ENCODE assay signal across 30 cellular contexts in genomic region chr7:12588259-12588904, GRCh38. TPM values are rescaled to one million over a fixed set of nuclear protein-coding genes. Genes with fewer than 3 reads are reported as not detected.
"Had no signal": no experiment of that assay in that cellular context is flagged by ENCODE, and none has a peak within 500 bp of the region (broad histone marks: within the 10 kb centered on the region; RNA-seq: fewer than 3 reads in every experiment).

No MANE protein-coding gene starts in this region.

- H3K27ac ChIP-seq: neural progenitor cell, ovary, parathyroid adenoma, psoas muscle, skin epidermis, spleen, suprapubic skin, testis, tibial artery, transverse colon, upper lobe of left lung, vagina had no signal

- H3K4me3 ChIP-seq: neural progenitor cell, ovary, psoas muscle, skin epidermis, smooth muscle cell, spleen, suprapubic skin, testis, tibial artery, transverse colon, upper lobe of left lung, vagina had no signal

- H3K36me3 Mint-ChIP-seq: naive thymus-derived CD4-positive, alpha-beta T cell; natural killer cell; neural progenitor cell; stimulated activated memory B cell treated with anti-CD40 and anti-IgM and Interleukin-4, amounts not matched to agents 10 μg/mL and 1 μg/mL and 100 μg/mL, for 72 hours had no signal

- H2AFZ ChIP-seq: neural progenitor cell, parathyroid adenoma had no signal

- H3K4me1 Mint-ChIP-seq: natural killer cell; nephron; neural progenitor cell; stimulated activated naive CD8-positive, alpha-beta T cell treated with anti-CD3 and anti-CD28 coated beads, Interleukin-15, amount 100 ng/mL, for 72 hours had no signal

- H3K4me3 Mint-ChIP-seq: naive thymus-derived CD4-positive, alpha-beta T cell; natural killer cell; nephron; neural progenitor cell; stimulated activated memory B cell treated with anti-CD40 and anti-IgM and Interleukin-4, amounts not matched to agents 10 μg/mL and 1 μg/mL and 100 μg/mL, for 72 hours; stimulated activated naive CD8-positive, alpha-beta T cell treated with anti-CD3 and anti-CD28 coated beads, Interleukin-15, amount 100 ng/mL, for 72 hours had no signal

- H3K4me1 ChIP-seq: neural progenitor cell, parathyroid adenoma, psoas muscle, testis, tibial artery, vagina had no signal

- H3K4me2 ChIP-seq: neural progenitor cell, smooth muscle cell had no signal

- H3K9me3 Mint-ChIP-seq: natural killer cell; nephron; neural progenitor cell; stimulated activated memory B cell treated with anti-CD40 and anti-IgM and Interleukin-4, amounts not matched to agents 10 μg/mL and 1 μg/mL and 100 μg/mL, for 72 hours; stimulated activated naive CD8-positive, alpha-beta T cell treated with anti-CD3 and anti-CD28 coated beads, Interleukin-15, amount 100 ng/mL, for 72 hours had no signal

- H3K27me3 ChIP-seq: neural progenitor cell, ovary, spleen, suprapubic skin, testis, tibial artery, transverse colon, upper lobe of left lung, vagina had no signal

- H3K27ac Mint-ChIP-seq: naive thymus-derived CD4-positive, alpha-beta T cell; natural killer cell; nephron; neural progenitor cell; progenitor cell of endocrine pancreas; stimulated activated memory B cell treated with anti-CD40 and anti-IgM and Interleukin-4, amounts not matched to agents 10 μg/mL and 1 μg/mL and 100 μg/mL, for 72 hours; stimulated activated naive CD8-positive, alpha-beta T cell treated with anti-CD3 and anti-CD28 coated beads, Interleukin-15, amount 100 ng/mL, for 72 hours had no signal

- H3K36me3 ChIP-seq: neural progenitor cell, ovary, spleen, suprapubic skin, tibial artery, transverse colon, upper lobe of left lung, vagina had no signal

- H3K27me3 Mint-ChIP-seq: progenitor cell of endocrine pancreas; stimulated activated memory B cell treated with anti-CD40 and anti-IgM and Interleukin-4, amounts not matched to agents 10 μg/mL and 1 μg/mL and 100 μg/mL, for 72 hours had no signal

- H3K79me2 ChIP-seq: parathyroid adenoma had no signal

- ATAC-seq: naive thymus-derived CD4-positive, alpha-beta T cell; natural killer cell; psoas muscle; right cardiac atrium; sciatic nerve; stimulated activated memory B cell treated with anti-CD40 and anti-IgM and Interleukin-4, amounts not matched to agents 10 μg/mL and 1 μg/mL and 100 μg/mL, for 72 hours; stimulated activated naive CD8-positive, alpha-beta T cell treated with anti-CD3 and anti-CD28 coated beads, Interleukin-15, amount 100 ng/mL, for 72 hours; stimulated activated naive CD8-positive, alpha-beta T cell treated with anti-CD3 and anti-CD28 coated beads, Interleukin-15, Interleukin-2, amounts not matched to agents 100 U/mL and 50 U/mL, for 24 hours had no signal

- DNase-seq: naive thymus-derived CD4-positive, alpha-beta T cell; natural killer cell; occipital lobe; ovary; psoas muscle; right cardiac atrium; spleen; stimulated activated CD4-positive, alpha-beta T cell treated with anti-CD3 and anti-CD28 coated beads, Interleukin-12 subunit alpha, Interleukin-12 subunit beta, amount 100 ng/mL, for 4 hours; stimulated activated CD4-positive, alpha-beta T cell treated with anti-CD3 and anti-CD28 coated beads, Interleukin-1b, Interleukin-23, amount 100 ng/mL, for 48 hours; stimulated activated CD4-positive, alpha-beta T cell treated with anti-CD3 and anti-CD28 coated beads, Interleukin-4, amount 100 ng/mL, for 1 hour; stimulated activated CD4-positive, alpha-beta T cell treated with anti-CD3 and anti-CD28 coated beads, Interleukin-4, amount 100 ng/mL, for 4 hours; stimulated activated CD8-positive, alpha-beta memory T cell treated with anti-CD3 and anti-CD28 coated beads, Interleukin-4, amount 100 ng/mL, for 48 hours; stimulated activated naive CD4-positive, alpha-beta T cell; stimulated activated naive CD8-positive, alpha-beta T cell treated with anti-CD3 and anti-CD28 coated beads, Interleukin-15, amount 100 ng/mL, for 72 hours; stimulated activated naive CD8-positive, alpha-beta T cell treated with anti-CD3 and anti-CD28 coated beads, Interleukin-15, Interleukin-2, amounts not matched to agents 100 U/mL and 50 U/mL, for 24 hours; substantia nigra; testis; tibial artery; transverse colon had no signal

- H3K9me3 ChIP-seq: ovary, psoas muscle, spleen, suprapubic skin, testis, tibial artery, transverse colon, upper lobe of left lung, vagina had no signal

- H3K9ac ChIP-seq: neural progenitor cell, parathyroid adenoma had no signal

RNA-seq across cellular contexts. Expression of gene SCIN, which starts 17.9 kb away (rescaled TPM):
- polyA plus RNA-seq: naive thymus-derived CD4-positive, alpha-beta T cell had no signal
